In the genomic region with DNA sequence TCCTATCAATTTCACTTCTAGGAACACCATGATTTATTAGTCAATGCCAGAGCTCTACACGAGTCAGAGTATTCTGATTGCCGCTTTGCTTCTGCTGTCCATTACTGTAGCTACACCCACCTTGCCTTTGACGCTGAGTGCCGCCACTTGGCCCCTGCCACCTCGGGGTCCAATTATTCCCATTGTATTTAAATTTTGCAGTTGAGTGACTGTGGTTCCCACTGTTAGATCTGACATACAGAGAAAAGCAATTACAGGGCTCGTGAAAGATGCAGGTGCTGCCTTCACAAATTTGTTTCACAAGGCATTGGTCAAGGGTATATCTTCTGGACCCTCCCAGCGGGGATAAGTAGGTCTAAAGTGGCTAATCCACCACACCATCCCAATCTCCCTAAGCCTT, we compare ENCODE assay signal across 26 cellular contexts.
"Had no signal": no experiment of that assay in that cellular context is flagged by ENCODE, and none has a peak within 500 bp of the region (broad histone marks: within the 10 kb centered on the region; RNA-seq: fewer than 3 reads in every experiment).

No MANE protein-coding gene starts in this region.

- H3K27ac Mint-ChIP-seq: dendritic cell treated with granulocyte-macrophage colony-stimulating factor and Interleukin-4, amounts not matched to agents 40 ng/mL and 50 ng/mL, for 4 days; effector memory CD8-positive, alpha-beta T cell had no signal

- H3K9me3 ChIP-seq: colonic mucosa had no signal

- FAIRE-seq: colon, endometrium, endothelial cell of umbilical vein, frontal cortex had no signal

- H3K27me3 Mint-ChIP-seq: dendritic cell treated with granulocyte-macrophage colony-stimulating factor and Interleukin-4, amounts not matched to agents 40 ng/mL and 50 ng/mL, for 4 days had no signal

- H3K27ac ChIP-seq: colonic mucosa, dorsolateral prefrontal cortex, epithelial cell of prostate, esophagus muscularis mucosa, esophagus squamous epithelium, foreskin keratinocyte, gastrocnemius medialis, gastroesophageal sphincter, heart left ventricle, heart right ventricle had no signal

- H3K4me1 ChIP-seq: colonic mucosa, esophagus muscularis mucosa, gastrocnemius medialis, gastroesophageal sphincter, heart left ventricle, heart right ventricle had no signal

- H3K27me3 ChIP-seq: colonic mucosa, esophagus muscularis mucosa, esophagus squamous epithelium, foreskin keratinocyte, gastrocnemius medialis, gastroesophageal sphincter, heart left ventricle, heart right ventricle had no signal

- H3K4me3 Mint-ChIP-seq: dendritic cell treated with granulocyte-macrophage colony-stimulating factor and Interleukin-4, amounts not matched to agents 40 ng/mL and 50 ng/mL, for 4 days; effector memory CD8-positive, alpha-beta T cell had no signal

- H3K36me3 ChIP-seq: colonic mucosa, esophagus muscularis mucosa, esophagus squamous epithelium, gastrocnemius medialis, gastroesophageal sphincter, heart left ventricle, heart right ventricle had no signal

- H3K4me3 ChIP-seq: colonic mucosa, dorsolateral prefrontal cortex, esophagus muscularis mucosa, esophagus squamous epithelium, gastrocnemius medialis, gastroesophageal sphincter, heart left ventricle, heart right ventricle had no signal

- DNase-seq: colonic mucosa; cortex of kidney; dermis blood vessel endothelial cell; dorsolateral prefrontal cortex; effector CD4-positive, alpha-beta T cell; effector CD8-positive, alpha-beta T cell; effector memory CD4-positive, alpha-beta T cell; effector memory CD8-positive, alpha-beta T cell; erythroblast; esophagus squamous epithelium; foreskin fibroblast; foreskin keratinocyte; foreskin melanocyte; gastrocnemius medialis; glutamatergic neuron; head of caudate nucleus; heart left ventricle; heart right ventricle had no signal
